In genomic region chr17:66712453-66712852, GRCh38 we compare ENCODE assay signal across 15 cellular contexts.
DNase-seq lines count a peak whose midpoint lies in the region; ATAC-seq and TF ChIP-seq lines count a peak whose summit lies in the region.
"Had no signal": no experiment of that assay in that cellular context is flagged by ENCODE, and none has a peak within 500 bp of the region (broad histone marks: within the 10 kb centered on the region; RNA-seq: fewer than 3 reads in every experiment).

No MANE protein-coding gene starts in this region.

- ATAC-seq in GM21390 (IDR thresholded peaks at IDR 0.05; ENCODE audit: unreplicated experiment) (no peak), sciatic nerve (no peak)
- ATAC-seq: stimulated activated naive CD8-positive, alpha-beta T cell treated with anti-CD3 and anti-CD28 coated beads, Interleukin-15, Interleukin-2, amounts not matched to agents 100 U/mL and 50 U/mL, for 24 hours had no signal

- H3K4me3 Mint-ChIP-seq in Caco-2 (ENCODE audit: unreplicated experiment) (no peak overlapping the region), neural crest cell (peak overlapping the region; percentile 24)
- H3K4me3 Mint-ChIP-seq: CD14-positive monocyte had no signal

- H3K4me1 ChIP-seq in Caco-2: peaks cover 10% of the 10 kb centered on the region; the same call in 1 of the 2 replicates
- H3K4me1 ChIP-seq in HUES48 (ENCODE audit: control insufficient read depth, insufficient read depth, low read length): peaks cover 45% of the 10 kb centered on the region
- H3K4me1 ChIP-seq in BE2C: peaks cover 14% of the 10 kb centered on the region

- H3K36me3 Mint-ChIP-seq in Caco-2 (ENCODE audit: insufficient read depth, unreplicated experiment) (no peaks in the 10 kb centered on the region), neural crest cell (ENCODE audit: low read depth) (peaks cover 7% of the 10 kb centered on the region)

- CTCF ChIA-PET in Caco-2 (lab: Charles Lee): no interaction called here

- no peak overlapping the region for H3K9ac ChIP-seq in HUES48 (ENCODE audit: low read depth, low read length)

- H3K9me3 Mint-ChIP-seq in Caco-2 (ENCODE audit: unreplicated experiment) (no peaks in the 10 kb centered on the region), neural crest cell (no peaks in the 10 kb centered on the region)
- H3K9me3 Mint-ChIP-seq: CD14-positive monocyte had no signal

- no peak for DNase-seq in Caco-2
- DNase-seq in neural crest cell (ENCODE audit: low read depth, low spot score): no peak
- DNase-seq in sciatic nerve (ENCODE audit: low spot score): no peak
- no peak for DNase-seq in BE2C
- DNase-seq: cortex of kidney; IMR-90; NCI-H1092; NCI-H446; right cardiac atrium; stimulated activated CD4-positive, alpha-beta T cell treated with anti-CD3 and anti-CD28 coated beads, Interleukin-4, amount 100 ng/mL, for 4 hours; stimulated activated naive CD8-positive, alpha-beta T cell treated with anti-CD3 and anti-CD28 coated beads, Interleukin-15, Interleukin-2, amounts not matched to agents 100 U/mL and 50 U/mL, for 24 hours had no signal

- H3K27ac ChIP-seq in HUES48 (ENCODE audit: low read depth, low read length): peak overlapping the region; percentile 82
- peak overlapping the region; percentile 56 for H3K27ac ChIP-seq in cingulate gyrus (ENCODE audit: low read depth, low read length)

- no peaks in the 10 kb centered on the region for H3K27me3 ChIP-seq in Caco-2 (replicated peaks; ENCODE audit: control insufficient read depth, insufficient read depth, low read length)
- no peaks in the 10 kb centered on the region for H3K27me3 ChIP-seq in HUES48 (ENCODE audit: control insufficient read depth, insufficient read depth, low read length)
- H3K27me3 ChIP-seq in BE2C: no peaks in the 10 kb centered on the region

- peak overlapping the region; percentile 29 for H3K27ac Mint-ChIP-seq in Caco-2 (ENCODE audit: unreplicated experiment)
- no peak overlapping the region for H3K27ac Mint-ChIP-seq in neural crest cell (ENCODE audit: unreplicated experiment)
- H3K27ac Mint-ChIP-seq: CD14-positive monocyte had no signal

- H3K4me1 Mint-ChIP-seq in Caco-2 (ENCODE audit: low read depth, unreplicated experiment): no peaks in the 10 kb centered on the region
- peaks cover 74% of the 10 kb centered on the region for H3K4me1 Mint-ChIP-seq in neural crest cell
- H3K4me1 Mint-ChIP-seq: CD14-positive monocyte had no signal

- intact Hi-C loops in Caco-2 (cut with micrococcal nuclease; ENCODE audit: unreplicated experiment) (loop anchor here (10.0 kb wide), 1 partner anchor 372 kb away; no protein-coding TSS in a partner anchor), sciatic nerve (cut with DNase I) (loop anchor here (10.0 kb wide), 1 partner anchor 192 kb away; no protein-coding TSS in a partner anchor)

- no peaks in the 10 kb centered on the region for H3K9me3 ChIP-seq in Caco-2
- H3K9me3 ChIP-seq in HUES48 (ENCODE audit: control insufficient read depth, insufficient read depth, low read length): no peaks in the 10 kb centered on the region
- H3K9me3 ChIP-seq in BE2C: no peaks in the 10 kb centered on the region

- H3K36me3 ChIP-seq in Caco-2 (ENCODE audit: control insufficient read depth, insufficient read depth, low read length) (no peaks in the 10 kb centered on the region), HUES48 (ENCODE audit: control insufficient read depth, insufficient read depth, low read length) (no peaks in the 10 kb centered on the region), BE2C (no peaks in the 10 kb centered on the region)

- TF ChIP-seq CTCF in Caco-2 (IDR thresholded peaks at IDR 0.05; ENCODE audit: insufficient read depth in 1 of 2, low read depth in 1 of 2, low read length in 1 of 2, severe bottlenecking in 1 of 2, unreplicated experiment in 1 of 2) (no peak), neural crest cell (conservative IDR thresholded peaks at IDR 0.05) (no peak), BE2C (IDR thresholded peaks at IDR 0.05; ENCODE audit: low read depth, low read length) (no peak; the same call in 1 of the 2 replicates)

- no peaks in the 10 kb centered on the region for H3K27me3 Mint-ChIP-seq in Caco-2 (ENCODE audit: insufficient read depth, unreplicated experiment)
- H3K27me3 Mint-ChIP-seq in neural crest cell (ENCODE audit: low read depth): peaks cover 8% of the 10 kb centered on the region

- POLR2A ChIA-PET in Caco-2 (lab: Charles Lee): no interaction called here

- BruUV-seq in Caco-2 (replicated peaks; lab: Mats Ljungman, UMichigan): no TSS peak

- H3K4me3 ChIP-seq in Caco-2 (ENCODE audit: low read depth, low read length) (no peak overlapping the region), HUES48 (ENCODE audit: low read depth, low read length) (no peak overlapping the region), BE2C (ENCODE audit: low read depth, low read length) (no peak overlapping the region)
